9 cellular contexts compared by ENCODE assay signal in genomic region chr18:8706981-8707940, GRCh38. TPM values are rescaled to one million over a fixed set of nuclear protein-coding genes. Genes with fewer than 3 reads are reported as not detected.
DNase-seq lines count a peak whose midpoint lies in the region; ATAC-seq and TF ChIP-seq lines count a peak whose summit lies in the region.
"Had no signal": no experiment of that assay in that cellular context is flagged by ENCODE, and none has a peak within 500 bp of the region (broad histone marks: within the 10 kb centered on the region; RNA-seq: fewer than 3 reads in every experiment).

No MANE protein-coding gene starts in this region.

- H3K4me3 Mint-ChIP-seq in activated CD4-positive, alpha-beta T cell treated with anti-CD3 and anti-CD28 coated beads for 36 hours, result peak overlapping the region; percentile 79

- H3K4me1 Mint-ChIP-seq in activated CD4-positive, alpha-beta T cell treated with anti-CD3 and anti-CD28 coated beads for 36 hours, result peaks cover 12% of the 10 kb centered on the region

- H3K9me3 Mint-ChIP-seq in activated CD4-positive, alpha-beta T cell treated with anti-CD3 and anti-CD28 coated beads for 36 hours (ENCODE audit: low read depth), result no peaks in the 10 kb centered on the region

- TF ChIP-seq POLR2A in prostate gland (IDR thresholded peaks at IDR 0.05), result no peak

- no peak overlapping the region for H3K27ac Mint-ChIP-seq in activated CD4-positive, alpha-beta T cell treated with anti-CD3 and anti-CD28 coated beads for 36 hours

- no peaks in the 10 kb centered on the region for H3K9me3 ChIP-seq in prostate gland
- H3K9me3 ChIP-seq: adrenal gland had no signal

- intact Hi-C loops in activated CD4-positive, alpha-beta T cell treated with anti-CD3 and anti-CD28 coated beads for 36 hours (cut with DNase I, micrococcal nuclease), result loop anchor here (5.0 to 10.0 kb wide), 3 partner anchors 438 to 1140 kb away; partner anchors contain the start of genes PTPRM (in 1 of the 2) and TWSG1 (in 1 of the 2)
- intact Hi-C loops in left ventricle myocardium superior (cut with micrococcal nuclease), result no loop called here
- intact Hi-C loops in prostate gland (cut with DNase I), result loop anchor here (5.0 to 10.0 kb wide), 2 partner anchors 95 to 428 kb away; partner anchors contain the start of gene ANKRD12
- intact Hi-C loops in posterior vena cava (cut with DNase I), result loop anchor here (10.0 kb wide), 2 partner anchors 88 to 278 kb away; no protein-coding TSS in a partner anchor

- peak overlapping the region; percentile 62 to 63 for H3K4me3 ChIP-seq in prostate gland

- no peaks in the 10 kb centered on the region for H3K36me3 Mint-ChIP-seq in activated CD4-positive, alpha-beta T cell treated with anti-CD3 and anti-CD28 coated beads for 36 hours (ENCODE audit: low read depth)

- ATAC-seq in activated CD4-positive, alpha-beta T cell treated with anti-CD3 and anti-CD28 coated beads for 36 hours, result no peak
- ATAC-seq in left ventricle myocardium superior (no peak), HG02840 (IDR thresholded peaks at IDR 0.05; ENCODE audit: low FRiP score, unreplicated experiment) (no peak)

- H3K4me1 ChIP-seq in prostate gland (replicated peaks), result peaks cover 8% of the 10 kb centered on the region

- peak; percentile 20 for DNase-seq in activated CD4-positive, alpha-beta T cell treated with anti-CD3 and anti-CD28 coated beads for 36 hours
- no peak for DNase-seq in activated CD4-positive, alpha-beta T cell treated with anti-CD3 and anti-CD28 coated beads for 48 hours
- DNase-seq in NCI-H345 treated with DMSO at 0.1 percent for 48 hours (lab: John Stamatoyannopoulos, UW; ENCODE audit: unreplicated experiment) (peak; percentile 34), anterior cingulate cortex (lab: John Stamatoyannopoulos, UW) (peak in 35 of 58 donors; percentile 12 to 67 (median 38)), left ventricle myocardium superior (peak; percentile 35), prostate gland (ENCODE audit: low spot score) (peak; percentile 32), posterior vena cava (ENCODE audit: low spot score) (no peak)

- H3K36me3 ChIP-seq in prostate gland, result no peaks in the 10 kb centered on the region
- H3K36me3 ChIP-seq: adrenal gland had no signal

- TF ChIP-seq CTCF in prostate gland (IDR thresholded peaks at IDR 0.05), result peak in 2 of 4 experiments; percentile 25 to 48

- H3K27ac ChIP-seq in prostate gland, result peak overlapping the region; percentile 8

- CTCF ChIA-PET in activated CD4-positive, alpha-beta T cell treated with anti-CD3 and anti-CD28 coated beads for 36 hours (lab: Charles Lee), result interaction anchor here (0.5 to 0.8 kb wide), 5 partner anchors 8 to 440 kb away, joined by 3 read pairs; no protein-coding TSS in a partner anchor

- H3K27me3 Mint-ChIP-seq in activated CD4-positive, alpha-beta T cell treated with anti-CD3 and anti-CD28 coated beads for 36 hours, result peaks cover 40% of the 10 kb centered on the region

- no peaks in the 10 kb centered on the region for H3K27me3 ChIP-seq in prostate gland (replicated peaks; ENCODE audit: insufficient read depth)

- 8% methylated on average over 41 of the region's 41 CpGs for WGBS in prostate gland

- POLR2A ChIA-PET in activated CD4-positive, alpha-beta T cell treated with anti-CD3 and anti-CD28 coated beads for 36 hours (lab: Charles Lee), result interaction anchor here (0.6 kb wide), 1 partner anchor 679 kb away, joined by 5 read pairs; no protein-coding TSS in a partner anchor

RNA-seq across cellular contexts. Expression of gene MTCL1, which starts 1.9 kb away (rescaled TPM):
- under 1 TPM; 0.14 to 0.35 TPM for total RNA-seq in activated CD4-positive, alpha-beta T cell treated with anti-CD3 and anti-CD28 coated beads for 36 hours
- total RNA-seq in left ventricle myocardium superior (6.7 TPM), prostate gland (10 to 100 TPM; 11.2 to 73.1 TPM), posterior vena cava (10 to 100 TPM in 1 of 2 donors, 1 to 10 TPM in 1; 7.4 to 17.2 TPM)

Comparison
In these comparisons a context has a peak if more than half of its experiments do, and no peak if none do; other contexts are left out.
1. DNase-seq: peak in activated CD4-positive, alpha-beta T cell treated with anti-CD3 and anti-CD28 coated beads for 36 hours (single experiment), NCI-H345 treated with DMSO at 0.1 percent for 48 hours (single experiment), anterior cingulate cortex (35 of 58), left ventricle myocardium superior (single experiment) and prostate gland (single experiment); none in activated CD4-positive, alpha-beta T cell treated with anti-CD3 and anti-CD28 coated beads for 48 hours (single experiment) and posterior vena cava (single experiment).